ENCODE assay signal across 9 cellular contexts in the genomic region with DNA sequence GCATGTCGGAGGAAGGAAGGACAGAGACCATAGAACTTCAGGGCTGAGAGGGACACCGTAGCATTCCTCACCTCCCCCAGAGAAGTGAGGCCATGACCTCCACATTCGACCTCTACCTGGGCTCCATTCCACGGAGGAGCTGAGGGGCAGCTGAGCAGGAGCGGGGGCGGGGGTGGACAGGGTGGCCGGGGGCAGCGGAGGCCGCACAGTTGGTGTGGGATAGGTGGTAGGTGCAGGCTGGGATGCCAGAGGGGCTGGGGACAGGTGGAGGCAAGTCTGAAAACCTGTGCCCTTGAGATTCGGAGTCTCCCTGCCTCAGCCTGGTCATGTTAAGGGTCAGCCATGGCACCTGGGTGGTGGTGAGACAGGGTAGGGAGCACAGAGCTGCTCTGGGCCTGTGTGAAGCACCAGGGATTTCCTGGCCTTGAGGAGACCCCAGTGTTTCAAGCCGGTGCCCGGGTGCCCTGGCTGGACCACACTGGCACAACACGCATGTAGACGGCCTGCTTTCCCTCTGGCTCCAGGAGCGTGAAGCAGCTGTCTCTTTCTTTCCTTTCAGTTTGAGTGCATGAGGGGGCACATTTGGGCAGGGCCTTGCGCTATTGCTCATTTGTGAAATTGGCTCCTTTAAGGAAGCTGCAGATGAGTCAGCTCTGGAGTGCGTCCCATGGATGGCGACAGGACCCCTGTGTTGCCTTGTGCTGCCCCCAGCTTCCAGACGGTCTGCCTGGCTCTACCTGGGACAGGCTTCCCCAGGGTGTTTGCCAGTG. TPM values are rescaled to one million over a fixed set of nuclear protein-coding genes. Genes with fewer than 3 reads are reported as not detected.
DNase-seq lines count a peak whose midpoint lies in the region; ATAC-seq and TF ChIP-seq lines count a peak whose summit lies in the region.
"Had no signal": no experiment of that assay in that cellular context is flagged by ENCODE, and none has a peak within 500 bp of the region (broad histone marks: within the 10 kb centered on the region; RNA-seq: fewer than 3 reads in every experiment).

No MANE protein-coding gene starts in this region.

- 47 to 55% (median 54%) methylated on average over 19 of the region's 19 CpGs for whole genome bisulfite sequencing in ovary, 3 donors

- peak overlapping the region; percentile 84 for H3K27ac Mint-ChIP-seq in T-cell

- TF ChIP-seq EP300 in ovary (IDR thresholded peaks at IDR 0.05) = no peak

- peaks cover 39% of the 10 kb centered on the region for H3K4me1 ChIP-seq in ovary (ENCODE audit: insufficient read depth)

- H3K36me3 ChIP-seq in ovary = no peaks in the 10 kb centered on the region

- no peaks in the 10 kb centered on the region for H3K9me3 ChIP-seq in ovary

- peaks cover 5 to 13% (median 13%) of the 10 kb centered on the region in 3 donors for H3K9me3 Mint-ChIP-seq in T-cell

- no peak for TF ChIP-seq CTCF in C4-2B (conservative IDR thresholded peaks at IDR 0.05)
- no peak for TF ChIP-seq CTCF in fibroblast of mammary gland (conservative IDR thresholded peaks at IDR 0.05; ENCODE audit: control insufficient read depth, insufficient read depth, low read depth, low read length)
- TF ChIP-seq CTCF in ovary (IDR thresholded peaks at IDR 0.05) = no peak

- TF ChIP-seq POLR2A in ovary (IDR thresholded peaks at IDR 0.05) = no peak

- intact Hi-C loops in ovary (cut with DNase I) = no loop called here

- H3K27ac ChIP-seq in C4-2B (peak overlapping the region; percentile 52), ovary (peak overlapping the region; percentile 23 to 80)

- H3K4me1 Mint-ChIP-seq in T-cell = peaks cover 70 to 76% (median 75%) of the 10 kb centered on the region in 3 donors

- peaks cover 35% of the 10 kb centered on the region for H3K36me3 Mint-ChIP-seq in T-cell

- H3K27me3 Mint-ChIP-seq in T-cell = no peaks in the 10 kb centered on the region

- CTCF ChIA-PET in T-cell (lab: Charles Lee) = interaction anchor here in 1 of 2 donors (0.8 kb wide), 1 partner anchor 97 kb away, joined by 3 read pairs; no protein-coding TSS in a partner anchor

- POLR2A ChIA-PET in T-cell (lab: Charles Lee) = no interaction called here

- DNase-seq in T-cell (no peak), fibroblast of mammary gland (ENCODE audit: low read depth) (peak; percentile 87), ovary (peak; percentile 53 to 66 (median 56)), NCI-H187 (lab: John Stamatoyannopoulos, UW) (no peak), GM19238 (ENCODE audit: insufficient read length, low spot score) (no peak)
- DNase-seq: NCI-H1694 had no signal

- H3K27me3 ChIP-seq in ovary = no peaks in the 10 kb centered on the region

- H3K4me3 ChIP-seq in fibroblast of mammary gland (ENCODE audit: control insufficient read depth, low read depth, low read length) (no peak overlapping the region), ovary (no peak overlapping the region)

- ATAC-seq in T-cell (replicated peaks in 1 of 4) (no peak), HG03354 (IDR thresholded peaks at IDR 0.05; ENCODE audit: poor library complexity, severe bottlenecking, unreplicated experiment) (no peak), HG02852 (IDR thresholded peaks at IDR 0.05; ENCODE audit: unreplicated experiment) (no peak)

- H3K4me3 Mint-ChIP-seq in T-cell = peak overlapping the region in 2 of 3 donors; percentile 24 to 97

RNA-seq across cellular contexts. Expression of a gene that starts 51.8 kb away (rescaled TPM):
- 10 to 100 TPM in 3 of 5 donors, 1 to 10 TPM in 2; 3.9 to 13.0 (median 11.0) TPM for total RNA-seq in T-cell
- total RNA-seq in ovary = 1 to 10 TPM in 3 of 7 donors, under 1 TPM in 4; 0.76 to 1.8 (median 0.95) TPM
- 1 to 10 TPM in 1 of 2 donors, not detected in 1; 2.5 TPM for polyA plus RNA-seq in ovary

RNA-seq across cellular contexts. Expression of a gene that starts 52.5 kb away (rescaled TPM):
- 100 to 1,000 TPM; 188 to 235 (median 233) TPM for total RNA-seq in T-cell
- 100 to 1,000 TPM in 6 of 7 donors, 10 to 100 TPM in 1; 46.5 to 291 (median 212) TPM for total RNA-seq in ovary
- polyA plus RNA-seq in ovary = 100 to 1,000 TPM in 1 of 2 donors, 10 to 100 TPM in 1; 33.5 to 202 TPM

RNA-seq across cellular contexts. Expression of a gene that starts 58.1 kb away (rescaled TPM):
- total RNA-seq in T-cell (100 to 1,000 TPM; 114 to 144 (median 133) TPM), ovary (10 to 100 TPM; 10.7 to 83.0 (median 57.9) TPM)
- 10 to 100 TPM; 13.7 to 18.9 TPM for polyA plus RNA-seq in ovary

Comparison
In these comparisons a context has a peak if more than half of its experiments do, and no peak if none do; other contexts are left out.
1. DNase-seq: peak in fibroblast of mammary gland (single experiment) and ovary (5 of 5); none in T-cell (0 of 34), NCI-H187 (0 of 2) and GM19238 (single experiment).